1 cellular context compared by ENCODE assay signal in genomic region chr20:63537525-63538203, GRCh38.
TF ChIP-seq lines count a peak whose summit lies in the region.

No MANE protein-coding gene starts in this region.

TF ChIP-seq in HepG2, 621 proteins besides CTCF, POLR2A, EP300 and RAD21 (continued from another document and continues in another):
- no peak for TF ChIP-seq MTF1 (CRISPR knock-in tag; IDR thresholded peaks at IDR 0.05)
- TF ChIP-seq GRHL1 (CRISPR knock-in tag; conservative IDR thresholded peaks at IDR 0.05) = no peak
- TF ChIP-seq ZNF34 (CRISPR knock-in tag; IDR thresholded peaks at IDR 0.05; ENCODE audit: borderline replicate concordance) = peak; percentile 95
- TF ChIP-seq ZNF570 (CRISPR knock-in tag; IDR thresholded peaks at IDR 0.05; ENCODE audit: borderline replicate concordance) = no peak
- no peak for TF ChIP-seq ZFYVE20 (CRISPR knock-in tag; IDR thresholded peaks at IDR 0.05; ENCODE audit: borderline replicate concordance, low read depth)
- TF ChIP-seq SP140L (CRISPR knock-in tag; IDR thresholded peaks at IDR 0.05; ENCODE audit: borderline replicate concordance) = 0 out of 2 replicates have a peak, but pooled peaks have one; percentile 29
- TF ChIP-seq HINFP (CRISPR knock-in tag; IDR thresholded peaks at IDR 0.05; ENCODE audit: low read depth) = peak; percentile 52; the same call in 1 of the 2 replicates
- peak; percentile 68; the same call in 1 of the 2 replicates for TF ChIP-seq ZNF639 (CRISPR knock-in tag; conservative IDR thresholded peaks at IDR 0.05)
- no peak for TF ChIP-seq CENPBD1 (CRISPR knock-in tag; IDR thresholded peaks at IDR 0.05; ENCODE audit: borderline replicate concordance, low read depth)
- peak; percentile 84 for TF ChIP-seq BORCS8-MEF2B (CRISPR knock-in tag; IDR thresholded peaks at IDR 0.05)
- TF ChIP-seq ZNF33B (CRISPR knock-in tag; IDR thresholded peaks at IDR 0.05) = peak; percentile 89
- TF ChIP-seq MYNN (CRISPR knock-in tag; IDR thresholded peaks at IDR 0.05; ENCODE audit: low read depth) = 0 out of 2 replicates have a peak, but pooled peaks have one; percentile 65
- TF ChIP-seq ZNF605 (CRISPR knock-in tag; IDR thresholded peaks at IDR 0.05) = peak; percentile 83; the same call in 1 of the 2 replicates
- TF ChIP-seq ELF3 (CRISPR knock-in tag; IDR thresholded peaks at IDR 0.05) = peak; percentile 87; the same call in 1 of the 2 replicates
- no peak for TF ChIP-seq PLRG1 (conservative IDR thresholded peaks at IDR 0.05)
- TF ChIP-seq ZUFSP (CRISPR knock-in tag; IDR thresholded peaks at IDR 0.05; ENCODE audit: borderline replicate concordance) = no peak
- peak; percentile 87; the same call in 1 of the 2 replicates for TF ChIP-seq RFXANK (CRISPR knock-in tag; IDR thresholded peaks at IDR 0.05)
- TF ChIP-seq FOXK1 (CRISPR knock-in tag; IDR thresholded peaks at IDR 0.05; ENCODE audit: borderline replicate concordance, low read depth) = no peak; the same call in 1 of the 2 replicates
- no peak for TF ChIP-seq ZBTB49 (CRISPR knock-in tag; IDR thresholded peaks at IDR 0.05; ENCODE audit: borderline replicate concordance)
- TF ChIP-seq THAP8 (CRISPR knock-in tag; IDR thresholded peaks at IDR 0.05; ENCODE audit: borderline replicate concordance) = no peak
- 0 out of 2 replicates have a peak, but pooled peaks have one; percentile 79 for TF ChIP-seq ZIK1 (CRISPR knock-in tag; IDR thresholded peaks at IDR 0.05; ENCODE audit: borderline replicate concordance, low read depth)
- no peak for TF ChIP-seq SYNCRIP (IDR thresholded peaks at IDR 0.05; ENCODE audit: insufficient read depth, low read depth, low read length)
- TF ChIP-seq SNAI1 (CRISPR knock-in tag; IDR thresholded peaks at IDR 0.05; ENCODE audit: borderline replicate concordance) = no peak
- peak; percentile 71; the same call in 1 of the 2 replicates for TF ChIP-seq SP5 (CRISPR knock-in tag; IDR thresholded peaks at IDR 0.05; ENCODE audit: borderline replicate concordance, low read depth)
- peak; percentile 28; the same call in 1 of the 2 replicates for TF ChIP-seq ZNF629 (CRISPR knock-in tag; conservative IDR thresholded peaks at IDR 0.05)
- TF ChIP-seq ZNF18 (CRISPR knock-in tag; IDR thresholded peaks at IDR 0.05; ENCODE audit: insufficient replicate concordance) = no peak
- no peak for TF ChIP-seq ATF7 (IDR thresholded peaks at IDR 0.05)
- 0 out of 2 replicates have a peak, but pooled peaks have one; percentile 15 for TF ChIP-seq ATF7 (CRISPR knock-in tag; IDR thresholded peaks at IDR 0.05)
- TF ChIP-seq SRY (CRISPR knock-in tag; IDR thresholded peaks at IDR 0.05) = peak; percentile 77; the same call in 1 of the 2 replicates
- 0 out of 2 replicates have a peak, but pooled peaks have one; percentile 12 for TF ChIP-seq RFX3 (CRISPR knock-in tag; IDR thresholded peaks at IDR 0.05)
- TF ChIP-seq ZNF317 (CRISPR knock-in tag; IDR thresholded peaks at IDR 0.05) = no peak
- TF ChIP-seq ZSCAN21 (CRISPR knock-in tag; IDR thresholded peaks at IDR 0.05; ENCODE audit: borderline replicate concordance) = peak; percentile 94; the same call in 1 of the 2 replicates
- TF ChIP-seq NBN (conservative IDR thresholded peaks at IDR 0.05) = no peak
- TF ChIP-seq NFE2L2 (IDR thresholded peaks at IDR 0.05; ENCODE audit: low read length) = no peak
- TF ChIP-seq ZSCAN12 (CRISPR knock-in tag; IDR thresholded peaks at IDR 0.05) = 0 out of 2 replicates have a peak, but pooled peaks have one; percentile 88
- no peak for TF ChIP-seq ZMYM4 (CRISPR knock-in tag; IDR thresholded peaks at IDR 0.05)
- no peak for TF ChIP-seq ZNF616 (CRISPR knock-in tag; IDR thresholded peaks at IDR 0.05; ENCODE audit: low read depth)
- no peak for TF ChIP-seq ZNF234 (CRISPR knock-in tag; conservative IDR thresholded peaks at IDR 0.05)
- TF ChIP-seq ZNF124 (CRISPR knock-in tag; IDR thresholded peaks at IDR 0.05) = peak; percentile 88; the same call in 1 of the 2 replicates
- 0 out of 2 replicates have a peak, but pooled peaks have one; percentile 36 for TF ChIP-seq EED (CRISPR knock-in tag; IDR thresholded peaks at IDR 0.05)
- no peak for TF ChIP-seq CCAR2 (optimal IDR thresholded peaks at IDR 0.05; ENCODE audit: low read depth, low read length)
- peak; percentile 93 for TF ChIP-seq ZNF777 (CRISPR knock-in tag; IDR thresholded peaks at IDR 0.05)
- TF ChIP-seq GLMP (CRISPR knock-in tag; IDR thresholded peaks at IDR 0.05; ENCODE audit: borderline replicate concordance) = no peak
- no peak for TF ChIP-seq FOXK2 (IDR thresholded peaks at IDR 0.05)
- no peak for TF ChIP-seq ZNF180 (CRISPR knock-in tag; IDR thresholded peaks at IDR 0.05; ENCODE audit: borderline replicate concordance, low read depth)
- peak; percentile 79 for TF ChIP-seq ZNF768 (CRISPR knock-in tag; IDR thresholded peaks at IDR 0.05)
- TF ChIP-seq GABPB1 (CRISPR knock-in tag; IDR thresholded peaks at IDR 0.05) = peak; percentile 86
- TF ChIP-seq ZXDC (CRISPR knock-in tag; IDR thresholded peaks at IDR 0.05) = peak; percentile 47; the same call in 1 of the 2 replicates
- no peak for TF ChIP-seq ZSCAN22 (CRISPR knock-in tag; IDR thresholded peaks at IDR 0.05)
- TF ChIP-seq BRF2 (CRISPR knock-in tag; IDR thresholded peaks at IDR 0.05) = no peak
- TF ChIP-seq SUZ12 (IDR thresholded peaks at IDR 0.05; ENCODE audit: low read depth, low read length) = 0 out of 2 replicates have a peak, but pooled peaks have one; percentile 28
- TF ChIP-seq ZNF331 (CRISPR knock-in tag; IDR thresholded peaks at IDR 0.05) = peak; percentile 71; the same call in 1 of the 2 replicates
